9 cellular contexts compared by ENCODE assay signal in the genomic region with DNA sequence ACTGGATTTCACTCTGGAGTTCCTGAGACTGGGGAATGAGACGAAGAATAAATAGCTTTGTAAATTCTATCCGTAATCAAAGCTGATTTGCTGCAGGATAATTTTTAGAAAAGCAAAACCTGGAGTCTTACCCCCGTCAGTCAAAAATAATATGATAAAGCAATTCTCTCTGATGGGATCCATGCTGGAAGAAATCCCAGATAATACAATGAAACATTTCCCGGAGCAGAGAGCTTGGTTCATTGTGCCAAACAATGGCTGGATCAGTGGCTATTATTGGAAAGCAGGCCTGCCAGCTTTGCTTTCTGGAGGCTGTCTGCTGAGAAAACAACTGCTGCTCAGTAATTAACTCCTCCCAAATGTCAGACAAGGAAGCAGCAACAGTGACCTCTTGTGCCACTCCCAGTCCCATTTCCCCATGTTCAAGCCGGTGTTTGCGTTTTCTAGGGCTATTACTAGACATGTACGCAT.
A peak's percentile ranks its signal among the peaks of the same experiment; 100 is the strongest.
DNase-seq lines count a peak whose midpoint lies in the region; ATAC-seq lines count a peak whose summit lies in the region.
"Had no signal": no experiment of that assay in that cellular context is flagged by ENCODE, and none has a peak within 500 bp of the region (broad histone marks: within the 10 kb centered on the region; RNA-seq: fewer than 3 reads in every experiment).

No MANE protein-coding gene starts in this region.

- H3K27me3 Mint-ChIP-seq in naive thymus-derived CD8-positive, alpha-beta T cell = no peaks in the 10 kb centered on the region

- no peaks in the 10 kb centered on the region for H3K4me1 Mint-ChIP-seq in naive thymus-derived CD8-positive, alpha-beta T cell

- peaks cover 0 to 6% (median 3%) of the 10 kb centered on the region in 9 donors for H3K9me3 Mint-ChIP-seq in naive thymus-derived CD8-positive, alpha-beta T cell

- POLR2A ChIA-PET in naive thymus-derived CD8-positive, alpha-beta T cell (lab: Charles Lee) = no interaction called here

- ATAC-seq in left lobe of liver = no peak
- ATAC-seq in naive thymus-derived CD8-positive, alpha-beta T cell = no peak
- ATAC-seq: HCT116 had no signal

- no peak overlapping the region for H3K27ac Mint-ChIP-seq in naive thymus-derived CD8-positive, alpha-beta T cell

- DNase-seq in COR-L47 (lab: John Stamatoyannopoulos, UW) (peak; percentile 95), NCI-H345 (lab: John Stamatoyannopoulos, UW) (peak; percentile 82), ecto neural progenitor cell (ENCODE audit: low spot score) (peak; percentile 69), middle frontal gyrus (ENCODE audit: extremely low spot score, low spot score) (peak; percentile 39), epidermal melanocyte (ENCODE audit: insufficient read length, low spot score) (no peak), HuH-7.5 (ENCODE audit: low spot score) (no peak), left lobe of liver (ENCODE audit: low spot score) (no peak)
- no peak for DNase-seq in naive thymus-derived CD8-positive, alpha-beta T cell

- H3K36me3 Mint-ChIP-seq in naive thymus-derived CD8-positive, alpha-beta T cell = no peaks in the 10 kb centered on the region

- no peak overlapping the region for H3K4me3 Mint-ChIP-seq in naive thymus-derived CD8-positive, alpha-beta T cell

Comparison
In these comparisons a context has a peak if more than half of its experiments do, and no peak if none do; other contexts are left out.
1. DNase-seq: peak in COR-L47 (single experiment), NCI-H345 (single experiment), ecto neural progenitor cell (single experiment) and middle frontal gyrus (single experiment); none in epidermal melanocyte (single experiment), HuH-7.5 (single experiment), left lobe of liver (single experiment) and naive thymus-derived CD8-positive, alpha-beta T cell (0 of 10).